ENCODE assay signal across 8 cellular contexts in the genomic region with DNA sequence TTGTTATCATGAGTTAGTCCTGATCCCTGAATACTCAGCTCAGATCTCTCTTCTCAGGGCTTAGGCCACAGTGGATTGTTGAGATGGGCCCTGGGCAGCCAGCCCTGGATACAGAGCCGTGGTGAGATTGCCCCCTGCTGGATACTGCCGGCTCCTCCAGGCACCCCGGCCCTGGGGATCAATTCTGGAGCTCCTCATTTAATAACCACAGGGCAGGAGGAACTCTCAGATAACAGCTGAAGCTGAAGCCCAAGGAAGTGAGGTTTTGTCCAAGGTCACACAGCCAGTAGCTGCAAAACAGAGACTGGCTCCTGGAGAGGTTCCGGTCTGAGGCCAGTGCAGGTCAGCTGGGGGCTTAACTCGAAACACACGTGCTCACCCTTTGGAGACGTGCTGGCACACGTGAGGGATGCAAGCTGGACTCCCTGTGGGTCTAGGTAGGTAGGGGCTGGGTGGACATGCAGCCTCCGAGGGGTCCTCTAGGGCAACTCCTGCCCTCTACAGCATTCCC. TPM values are rescaled to one million over a fixed set of nuclear protein-coding genes. Genes with fewer than 3 reads are reported as not detected.
DNase-seq lines count a peak whose midpoint lies in the region; ATAC-seq, FAIRE-seq and TF ChIP-seq lines count a peak whose summit lies in the region.

No MANE protein-coding gene starts in this region.

- H3K9me3 Mint-ChIP-seq in chondrocyte (ENCODE audit: low read depth) = no peaks in the 10 kb centered on the region

- POLR2A ChIA-PET in HepG2 (lab: Yijun Ruan, JAX) = no interaction called here

- in situ Hi-C loops in HepG2 (cut with HindIII; ENCODE audit: extremely low pct_ligation_motif_present, low pct_unique_long_range_greater_than_20kb) = no loop called here

- no peak overlapping the region for H3K4me3 Mint-ChIP-seq in chondrocyte (ENCODE audit: unreplicated experiment)

- H3K4me1 ChIP-seq in DND-41 (ENCODE audit: insufficient read depth, low read length) (no peaks in the 10 kb centered on the region), HepG2 (ENCODE audit: insufficient read depth, low read length) (peaks cover 27% of the 10 kb centered on the region)

- H2AFZ ChIP-seq in DND-41 (ENCODE audit: low read depth, low read length) (no peak overlapping the region), HepG2 (ENCODE audit: low read length) (no peak overlapping the region)

- peaks cover 8% of the 10 kb centered on the region for H3K27me3 Mint-ChIP-seq in chondrocyte (ENCODE audit: low read depth)

- peak; percentile 74 for TF ChIP-seq RAD21 in HepG2 (CRISPR knock-in tag; IDR thresholded peaks at IDR 0.05)

- H3K79me2 ChIP-seq in DND-41 (ENCODE audit: insufficient read depth, low read length) = no peaks in the 10 kb centered on the region
- H3K79me2 ChIP-seq in HepG2 (ENCODE audit: insufficient read depth, low read length) = no peaks in the 10 kb centered on the region

- H3K4me1 Mint-ChIP-seq in chondrocyte (ENCODE audit: low read depth) = peaks cover 39% of the 10 kb centered on the region

- TF ChIP-seq CTCF in DND-41 (IDR thresholded peaks at IDR 0.05; ENCODE audit: borderline replicate concordance, extremely low read depth, low read length, poor library complexity, severe bottlenecking) (peak; percentile 86), WI38 (IDR thresholded peaks at IDR 0.05; ENCODE audit: low read depth, low read length) (peak; percentile 62), chondrocyte (IDR thresholded peaks at IDR 0.05) (peak; percentile 81), HepG2 (CRISPR knock-in tag; IDR thresholded peaks at IDR 0.05) (peak; percentile 77)

- ATAC-seq in DND-41 (ENCODE audit: insufficient read depth, low read depth) (peak; percentile 99), HepG2 (peak; percentile 88), HG03097 (IDR thresholded peaks at IDR 0.05; ENCODE audit: low FRiP score, unreplicated experiment) (no peak)

- H3K9me3 ChIP-seq in DND-41 (ENCODE audit: insufficient read depth, low read length, severe bottlenecking) (no peaks in the 10 kb centered on the region), HepG2 (ENCODE audit: low read length) (no peaks in the 10 kb centered on the region)

- intact Hi-C loops in HepG2 (cut with micrococcal nuclease; ENCODE audit: unreplicated experiment) = loop anchor here (1.0 kb wide), 1 partner anchor 142 kb away; no protein-coding TSS in a partner anchor

- WGBS in HepG2 (ENCODE audit: low lambda C conversion rate) = 0% methylated on average over 1 of the region's 9 CpGs

- no peaks in the 10 kb centered on the region for H3K36me3 ChIP-seq in DND-41 (ENCODE audit: insufficient read depth, low read length)
- H3K36me3 ChIP-seq in HepG2 (replicated peaks in 1 of 2; ENCODE audit: control insufficient read depth in 1 of 2, insufficient read depth in 2 of 2, low read length in 2 of 2) = no peaks in the 10 kb centered on the region

- H3K9ac ChIP-seq in DND-41 (ENCODE audit: low read depth, low read length) (no peak overlapping the region), HepG2 (ENCODE audit: insufficient read depth, low read depth, low read length) (no peak overlapping the region)

- H3K27me3 ChIP-seq in DND-41 (ENCODE audit: insufficient read depth, low read length, poor library complexity) (peaks cover 12% of the 10 kb centered on the region), HepG2 (ENCODE audit: control insufficient read depth in 1 of 2, insufficient read depth in 2 of 2, low read length in 2 of 2) (peaks cover 0 to 28% of the 10 kb centered on the region in 2 experiments; a peak in 4 of 5 replicates)

- DNase-seq in DND-41 = peak; percentile 70
- DNase-seq in H54 (ENCODE audit: insufficient read length, low spot score) = peak; percentile 82
- DNase-seq in NCI-H1694 (lab: John Stamatoyannopoulos, UW) = peak; percentile 29
- peak; percentile 61 for DNase-seq in chondrocyte (ENCODE audit: low spot score)
- peak; percentile 23 for DNase-seq in HepG2 (ENCODE audit: low spot score)
- peak; percentile 10 to 15 for DNase-seq in stimulated activated CD8-positive, alpha-beta memory T cell treated with anti-CD3 and anti-CD28 coated beads, Interleukin-2, amount 100 ng/mL, for 1 hour (ENCODE audit: low read depth in 2 of 2)

- TF ChIP-seq POLR2A in H54 (IDR thresholded peaks at IDR 0.05; ENCODE audit: low read depth, low read length) = no peak
- TF ChIP-seq POLR2A in HepG2 (IDR thresholded peaks at IDR 0.05; ENCODE audit: insufficient read depth in 1 of 2, low read depth in 2 of 2, low read length in 2 of 2) = no peak

- FAIRE-seq in H54 (lab: Jason Lieb, UNC) (no peak), HepG2 (lab: Jason Lieb, UNC) (no peak)

- H4K20me1 ChIP-seq in DND-41 (ENCODE audit: insufficient read depth, low read length) (no peaks in the 10 kb centered on the region), HepG2 (ENCODE audit: insufficient read depth, low read length) (no peaks in the 10 kb centered on the region)

- CTCF ChIA-PET in HepG2 (lab: Yijun Ruan, JAX; ENCODE audit: low intra/inter-chr PET ratio, low total read pairs) = interaction anchor here (1.2 to 2.3 kb wide), 3 partner anchors 139 to 144 kb away, joined by 5 to 13 read pairs (median 11); a partner anchor contains a TSS

- no TSS peak for BruUV-seq in HepG2 (replicated peaks; lab: Mats Ljungman, UMichigan)

- H3K27ac ChIP-seq in DND-41 (ENCODE audit: low read length) (no peak overlapping the region), HepG2 (ENCODE audit: extremely low read length, insufficient read depth, low read length) (no peak overlapping the region)

- H3K4me3 ChIP-seq in DND-41 (ENCODE audit: low read depth in 1 of 2, low read length in 2 of 2) (no peak overlapping the region), WI38 (ENCODE audit: low read depth, low read length) (no peak overlapping the region), HepG2 (replicated peaks in 1 of 3; ENCODE audit: insufficient read depth in 1 of 3, low read depth in 2 of 3, low read length in 3 of 3) (no peak overlapping the region)

- H3K27ac Mint-ChIP-seq in chondrocyte (ENCODE audit: unreplicated experiment) = no peak overlapping the region

- peaks cover 1% of the 10 kb centered on the region for H3K36me3 Mint-ChIP-seq in chondrocyte (ENCODE audit: low read depth)

- H3K4me2 ChIP-seq in DND-41 (ENCODE audit: insufficient read depth, low read length) (no peak overlapping the region), HepG2 (ENCODE audit: low read depth, low read length) (no peak overlapping the region)

- TF ChIP-seq EP300 in HepG2 (IDR thresholded peaks at IDR 0.05; ENCODE audit: low read depth in 2 of 2, low read length in 2 of 2) (no peak), HepG2 (CRISPR knock-in tag; IDR thresholded peaks at IDR 0.05; ENCODE audit: borderline replicate concordance) (no peak)

RNA-seq across cellular contexts. Expression of a gene that starts 16.0 kb away (rescaled TPM):
- total RNA-seq in chondrocyte (0.72 to 0.92 TPM in 2 of 3 replicates, not detected in the other), HepG2 (2016; rRNA removed; fragmentation: Illumina TruSeq; extraction: Trizol) (not detected in 2 replicates)
- not detected in 2 replicates for total RNA-seq in HepG2 (2016; cell fraction: cytosol; rRNA removed; fragmentation: Illumina TruSeq; extraction: Trizol; ENCODE audit: low read depth)
- total RNA-seq in HepG2 (2016; cell fraction: insoluble cytoplasmic fraction; rRNA removed; fragmentation: Illumina TruSeq; extraction: Trizol) = not detected in 2 replicates
- total RNA-seq in HepG2 (2016; cell fraction: membrane; rRNA removed; fragmentation: Illumina TruSeq; extraction: Trizol) = not detected in 2 replicates
- not detected in 2 replicates for total RNA-seq in HepG2 (2016; cell fraction: nucleus; rRNA removed; fragmentation: Illumina TruSeq; extraction: Trizol)
- not detected in 2 replicates for polyA plus RNA-seq in HepG2 (2011; rRNA removed)
- polyA plus RNA-seq in HepG2 (2011; cell fraction: cytosol; rRNA removed) = 0.07 TPM in 1 of 2 replicates, not detected in the other
- polyA plus RNA-seq in HepG2 (2011; cell fraction: nucleus; rRNA removed) = 0.14 TPM in 1 of 2 replicates, not detected in the other
- not detected in 2 replicates for polyA plus RNA-seq in HepG2 (2012)
- polyA plus RNA-seq in HepG2 (2016; cell fraction: cytosol; fragmentation: Illumina TruSeq; extraction: Trizol; ENCODE audit: low read depth) = not detected in 2 replicates
- not detected in 2 replicates for polyA plus RNA-seq in HepG2 (2016; cell fraction: insoluble cytoplasmic fraction; fragmentation: Illumina TruSeq; extraction: Trizol; ENCODE audit: low read depth)
- not detected in 2 replicates for polyA plus RNA-seq in HepG2 (2016; cell fraction: membrane; fragmentation: Illumina TruSeq; extraction: Trizol; ENCODE audit: low read depth)
- not detected in 2 replicates for polyA plus RNA-seq in HepG2 (2016; cell fraction: nucleus; fragmentation: Illumina TruSeq; extraction: Trizol; ENCODE audit: insufficient read depth, low read depth)
- 32.5 TPM in 1 of 2 replicates, not detected in the other for polyA minus RNA-seq in HepG2 (2011; rRNA and poly(A)+ RNA removed; ENCODE audit: low replicate concordance)
- polyA minus RNA-seq in HepG2 (2011; cell fraction: cytosol; rRNA and poly(A)+ RNA removed) = not detected in 2 replicates
- not detected in 2 replicates for polyA minus RNA-seq in HepG2 (2011; cell fraction: nucleus; rRNA and poly(A)+ RNA removed)

RNA-seq across cellular contexts. Expression of a gene that starts 18.8 kb away (rescaled TPM):
- 0.08 to 0.82 TPM in 2 of 3 replicates, not detected in the other for total RNA-seq in chondrocyte
- total RNA-seq in HepG2 (2016; rRNA removed; fragmentation: Illumina TruSeq; extraction: Trizol) = not detected in 2 replicates
- total RNA-seq in HepG2 (2016; cell fraction: cytosol; rRNA removed; fragmentation: Illumina TruSeq; extraction: Trizol; ENCODE audit: low read depth) = not detected in 2 replicates
- not detected in 2 replicates for total RNA-seq in HepG2 (2016; cell fraction: insoluble cytoplasmic fraction; rRNA removed; fragmentation: Illumina TruSeq; extraction: Trizol)
- not detected in 2 replicates for total RNA-seq in HepG2 (2016; cell fraction: membrane; rRNA removed; fragmentation: Illumina TruSeq; extraction: Trizol)
- not detected in 2 replicates for total RNA-seq in HepG2 (2016; cell fraction: nucleus; rRNA removed; fragmentation: Illumina TruSeq; extraction: Trizol)
- polyA plus RNA-seq in HepG2 (2011; rRNA removed) = not detected in 2 replicates
- polyA plus RNA-seq in HepG2 (2011; cell fraction: cytosol; rRNA removed) = not detected in 2 replicates
- not detected in 2 replicates for polyA plus RNA-seq in HepG2 (2011; cell fraction: nucleus; rRNA removed)
- not detected in 2 replicates for polyA plus RNA-seq in HepG2 (2012)
- not detected in 2 replicates for polyA plus RNA-seq in HepG2 (2016; cell fraction: cytosol; fragmentation: Illumina TruSeq; extraction: Trizol; ENCODE audit: low read depth)
- not detected in 2 replicates for polyA plus RNA-seq in HepG2 (2016; cell fraction: insoluble cytoplasmic fraction; fragmentation: Illumina TruSeq; extraction: Trizol; ENCODE audit: low read depth)
- not detected in 2 replicates for polyA plus RNA-seq in HepG2 (2016; cell fraction: membrane; fragmentation: Illumina TruSeq; extraction: Trizol; ENCODE audit: low read depth)
- not detected in 2 replicates for polyA plus RNA-seq in HepG2 (2016; cell fraction: nucleus; fragmentation: Illumina TruSeq; extraction: Trizol; ENCODE audit: insufficient read depth, low read depth)
- 0.84 TPM in 1 of 2 replicates, not detected in the other for polyA minus RNA-seq in HepG2 (2011; rRNA and poly(A)+ RNA removed; ENCODE audit: low replicate concordance)
- polyA minus RNA-seq in HepG2 (2011; cell fraction: cytosol; rRNA and poly(A)+ RNA removed) = not detected in 2 replicates
- not detected in 2 replicates for polyA minus RNA-seq in HepG2 (2011; cell fraction: nucleus; rRNA and poly(A)+ RNA removed)

RNA-seq across cellular contexts. Expression of a gene that starts 51.6 kb away (rescaled TPM):
- total RNA-seq in chondrocyte (not detected in 3 replicates), HepG2 (2016; rRNA removed; fragmentation: Illumina TruSeq; extraction: Trizol) (not detected in 2 replicates)
- total RNA-seq in HepG2 (2016; cell fraction: cytosol; rRNA removed; fragmentation: Illumina TruSeq; extraction: Trizol; ENCODE audit: low read depth) = not detected in 2 replicates
- not detected in 2 replicates for total RNA-seq in HepG2 (2016; cell fraction: insoluble cytoplasmic fraction; rRNA removed; fragmentation: Illumina TruSeq; extraction: Trizol)
- total RNA-seq in HepG2 (2016; cell fraction: membrane; rRNA removed; fragmentation: Illumina TruSeq; extraction: Trizol) = not detected in 2 replicates
- not detected in 2 replicates for total RNA-seq in HepG2 (2016; cell fraction: nucleus; rRNA removed; fragmentation: Illumina TruSeq; extraction: Trizol)
- polyA plus RNA-seq in HepG2 (2011; rRNA removed) = not detected in 2 replicates
- not detected in 2 replicates for polyA plus RNA-seq in HepG2 (2011; cell fraction: cytosol; rRNA removed)
- polyA plus RNA-seq in HepG2 (2011; cell fraction: nucleus; rRNA removed) = 0.03 TPM in 1 of 2 replicates, not detected in the other
- not detected in 2 replicates for polyA plus RNA-seq in HepG2 (2012)
- not detected in 2 replicates for polyA plus RNA-seq in HepG2 (2016; cell fraction: cytosol; fragmentation: Illumina TruSeq; extraction: Trizol; ENCODE audit: low read depth)
- polyA plus RNA-seq in HepG2 (2016; cell fraction: insoluble cytoplasmic fraction; fragmentation: Illumina TruSeq; extraction: Trizol; ENCODE audit: low read depth) = not detected in 2 replicates
- polyA plus RNA-seq in HepG2 (2016; cell fraction: membrane; fragmentation: Illumina TruSeq; extraction: Trizol; ENCODE audit: low read depth) = not detected in 2 replicates
- not detected in 2 replicates for polyA plus RNA-seq in HepG2 (2016; cell fraction: nucleus; fragmentation: Illumina TruSeq; extraction: Trizol; ENCODE audit: insufficient read depth, low read depth)
- polyA minus RNA-seq in HepG2 (2011; rRNA and poly(A)+ RNA removed; ENCODE audit: low replicate concordance) = 9.4 TPM in 1 of 2 replicates, not detected in the other
- polyA minus RNA-seq in HepG2 (2011; cell fraction: cytosol; rRNA and poly(A)+ RNA removed) = not detected in 2 replicates
- polyA minus RNA-seq in HepG2 (2011; cell fraction: nucleus; rRNA and poly(A)+ RNA removed) = 1.0 TPM in 1 of 2 replicates, not detected in the other

Comparison
In these comparisons a context has a peak if more than half of its experiments do, and no peak if none do; other contexts are left out.
1. DNase-seq: peak in every context shown above with its lines; median percentile 82 in H54; 70 in DND-41; 61 in chondrocyte; 29 in NCI-H1694; 23 in HepG2; 12 in stimulated activated CD8-positive, alpha-beta memory T cell treated with anti-CD3 and anti-CD28 coated beads, Interleukin-2, amount 100 ng/mL, for 1 hour.